In genomic region chr3:133661454-133662255, GRCh38 we compare ENCODE assay signal across 8 cellular contexts. TPM values are rescaled to one million over a fixed set of nuclear protein-coding genes. Genes with fewer than 3 reads are reported as not detected.
DNase-seq lines count a peak whose midpoint lies in the region; ATAC-seq and TF ChIP-seq lines count a peak whose summit lies in the region.

Gene TOPBP1, minus strand, starts transcription at chr3:133661941. Its CDS starts 814 bp downstream, at chr3:133661127.

- intact Hi-C loops in left ventricle myocardium inferior (cut with micrococcal nuclease): loop anchor here (10.0 kb wide), 1 partner anchor 143 kb away; the partner anchor contains the start of gene SRPRB
- intact Hi-C loops in upper lobe of right lung (cut with DNase I): no loop called here

- ATAC-seq in GM18502 (IDR thresholded peaks at IDR 0.05; ENCODE audit: poor library complexity, unreplicated experiment) (peak; percentile 89), HG02885 (IDR thresholded peaks at IDR 0.05; ENCODE audit: poor library complexity, unreplicated experiment) (peak; percentile 90), upper lobe of right lung (peak; percentile 94)

- no peak for TF ChIP-seq CTCF in left ventricle myocardium inferior (IDR thresholded peaks at IDR 0.05; ENCODE audit: borderline replicate concordance)
- TF ChIP-seq CTCF in progenitor cell of endocrine pancreas (IDR thresholded peaks at IDR 0.05; ENCODE audit: unreplicated experiment): no peak
- TF ChIP-seq CTCF in upper lobe of right lung (IDR thresholded peaks at IDR 0.05): no peak

- H3K4me3 ChIP-seq in left ventricle myocardium inferior: peak within 1 kb of the TSS; percentile 85
- H3K4me3 ChIP-seq in upper lobe of right lung: peak within 1 kb of the TSS; percentile 91

- H3K4me3 Mint-ChIP-seq in T-helper 1 cell treated with Interleukin-12 subunit alpha and Interleukin-12 subunit beta and Interleukin-4 antibody, amounts not matched to agents 30 μg/mL and 1 μg/mL, for 36 hours: peak within 1 kb of the TSS; percentile 96
- peak within 1 kb of the TSS; percentile 94 for H3K4me3 Mint-ChIP-seq in progenitor cell of endocrine pancreas (ENCODE audit: low read depth)

- H3K9me3 ChIP-seq in left ventricle myocardium inferior (replicated peaks): no peaks in the 10 kb centered on the region
- H3K9me3 ChIP-seq in upper lobe of right lung: no peaks in the 10 kb centered on the region

- DNase-seq in NCI-H1694 (lab: John Stamatoyannopoulos, UW) (peak; percentile 79), amniotic stem cell (lab: John Stamatoyannopoulos, UW) (peak; percentile 15), left ventricle myocardium inferior (peak; percentile 82), progenitor cell of endocrine pancreas (ENCODE audit: low spot score, unreplicated experiment) (peak; percentile 59), upper lobe of right lung (peak; percentile 92)

- H3K9me3 Mint-ChIP-seq in T-helper 1 cell treated with Interleukin-12 subunit alpha and Interleukin-12 subunit beta and Interleukin-4 antibody, amounts not matched to agents 30 μg/mL and 1 μg/mL, for 36 hours: no peaks in the 10 kb centered on the region
- H3K9me3 Mint-ChIP-seq in progenitor cell of endocrine pancreas (ENCODE audit: low read depth): no peaks in the 10 kb centered on the region

- H3K27ac Mint-ChIP-seq in T-helper 1 cell treated with Interleukin-12 subunit alpha and Interleukin-12 subunit beta and Interleukin-4 antibody, amounts not matched to agents 30 μg/mL and 1 μg/mL, for 36 hours: peak within 1 kb of the TSS; percentile 98
- H3K27ac Mint-ChIP-seq in progenitor cell of endocrine pancreas: peak within 1 kb of the TSS; percentile 98

- H3K4me1 ChIP-seq in left ventricle myocardium inferior (peaks cover 27% of the 10 kb centered on the region), upper lobe of right lung (peaks cover 7% of the 10 kb centered on the region)

- H3K36me3 ChIP-seq in left ventricle myocardium inferior (peaks cover 22% of the 10 kb centered on the region), upper lobe of right lung (peaks cover 24% of the 10 kb centered on the region)

- H3K4me1 Mint-ChIP-seq in T-helper 1 cell treated with Interleukin-12 subunit alpha and Interleukin-12 subunit beta and Interleukin-4 antibody, amounts not matched to agents 30 μg/mL and 1 μg/mL, for 36 hours (ENCODE audit: low read depth): peaks cover 32% of the 10 kb centered on the region
- H3K4me1 Mint-ChIP-seq in progenitor cell of endocrine pancreas (ENCODE audit: low read depth): peaks cover 29% of the 10 kb centered on the region

- H3K27me3 ChIP-seq in left ventricle myocardium inferior (ENCODE audit: low read depth): no peaks in the 10 kb centered on the region
- H3K27me3 ChIP-seq in upper lobe of right lung: no peaks in the 10 kb centered on the region

- H3K27ac ChIP-seq in left ventricle myocardium inferior (replicated peaks): peak within 1 kb of the TSS; percentile 84
- peak within 1 kb of the TSS; percentile 83 for H3K27ac ChIP-seq in upper lobe of right lung

- H3K36me3 Mint-ChIP-seq in T-helper 1 cell treated with Interleukin-12 subunit alpha and Interleukin-12 subunit beta and Interleukin-4 antibody, amounts not matched to agents 30 μg/mL and 1 μg/mL, for 36 hours (ENCODE audit: low read depth): peaks cover 8% of the 10 kb centered on the region
- H3K36me3 Mint-ChIP-seq in progenitor cell of endocrine pancreas (ENCODE audit: insufficient read depth): peaks cover 8% of the 10 kb centered on the region

- H3K27me3 Mint-ChIP-seq in T-helper 1 cell treated with Interleukin-12 subunit alpha and Interleukin-12 subunit beta and Interleukin-4 antibody, amounts not matched to agents 30 μg/mL and 1 μg/mL, for 36 hours (ENCODE audit: low read depth): no peaks in the 10 kb centered on the region
- no peaks in the 10 kb centered on the region for H3K27me3 Mint-ChIP-seq in progenitor cell of endocrine pancreas

RNA-seq across cellular contexts. Expression of gene TOPBP1, which starts in this region (rescaled TPM):
- 10.4 TPM for total RNA-seq in left ventricle myocardium inferior
- 51.8 and 56.9 TPM in 2 replicates for total RNA-seq in progenitor cell of endocrine pancreas
- 18.1 TPM for total RNA-seq in upper lobe of right lung

Comparison
In these comparisons a context has a peak if more than half of its experiments do, and no peak if none do; other contexts are left out.
1. Peak in every context shown above with its lines: DNase-seq, ATAC-seq, H3K4me3 ChIP-seq and H3K27ac ChIP-seq.
2. DNase-seq: peak in every context shown above with its lines; median percentile 92 in upper lobe of right lung; 82 in left ventricle myocardium inferior; 79 in NCI-H1694; 59 in progenitor cell of endocrine pancreas; 15 in amniotic stem cell.